19 cellular contexts compared by ENCODE assay signal in the genomic region with DNA sequence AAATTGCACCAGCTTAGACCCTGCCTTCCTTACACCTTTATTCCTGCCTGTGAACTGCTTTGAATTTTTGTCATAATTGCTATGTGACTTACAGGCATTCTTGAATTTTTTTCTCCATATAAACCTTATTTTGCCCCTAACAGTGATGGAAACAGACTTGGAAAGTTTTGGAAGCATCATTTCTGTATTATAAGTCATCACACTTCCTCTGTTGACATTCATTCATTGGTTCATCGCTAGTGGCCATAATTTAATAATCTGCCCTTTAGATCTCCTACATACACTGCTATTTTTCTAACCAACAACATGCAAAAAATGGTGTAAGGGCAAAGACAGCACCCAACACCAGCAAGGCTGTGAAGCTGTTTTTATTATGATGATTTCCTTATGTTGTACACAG.
"Had no signal": no experiment of that assay in that cellular context is flagged by ENCODE, and none has a peak within 500 bp of the region (broad histone marks: within the 10 kb centered on the region; RNA-seq: fewer than 3 reads in every experiment).

No MANE protein-coding gene starts in this region.

- H3K27ac ChIP-seq: coronary artery, esophagus squamous epithelium, heart right ventricle, neutrophil, upper lobe of left lung had no signal

- H3K9me3 Mint-ChIP-seq: activated CD4-positive, alpha-beta memory T cell treated with anti-CD3 and anti-CD28 coated beads, Interleukin-2, amount 10 ng/mL, durations not matched to agents 7 days and 5 days; memory B cell; natural killer cell treated with Interleukin-12 subunit alpha and Interleukin-12 subunit beta and Interleukin-15 and Interleukin-18, amount 100 ng/mL, for 72 hours had no signal

- H3K36me3 Mint-ChIP-seq: activated naive CD8-positive, alpha-beta T cell; memory B cell; natural killer cell treated with Interleukin-12 subunit alpha and Interleukin-12 subunit beta and Interleukin-15 and Interleukin-18, amount 100 ng/mL, for 72 hours had no signal

- H3K4me1 Mint-ChIP-seq: memory B cell had no signal

- DNase-seq: activated CD4-positive, alpha-beta memory T cell treated with anti-CD3 and anti-CD28 coated beads, Interleukin-2, amount 10 ng/mL, durations not matched to agents 7 days and 5 days; activated CD4-positive, alpha-beta T cell treated with anti-CD3 and anti-CD28 coated beads, Interleukin-2, amount 10 ng/mL, durations not matched to agents 24 days and 14 days; activated naive CD4-positive, alpha-beta T cell; endodermal cell; esophagus squamous epithelium; heart right ventricle; islet precursor cell; left colon; pancreas; right cardiac atrium; stimulated activated CD4-positive, alpha-beta T cell treated with anti-CD3 and anti-CD28 coated beads, Interleukin-4, amount 100 ng/mL, for 24 hours; stimulated activated naive CD8-positive, alpha-beta T cell treated with anti-CD3 and anti-CD28 coated beads, Interleukin-15, Interleukin-2, amounts not matched to agents 100 U/mL and 50 U/mL, for 24 hours; upper lobe of left lung had no signal

- H3K4me3 ChIP-seq: coronary artery, esophagus squamous epithelium, heart right ventricle, pancreas, upper lobe of left lung had no signal

- H3K27ac Mint-ChIP-seq: activated CD4-positive, alpha-beta memory T cell treated with anti-CD3 and anti-CD28 coated beads, Interleukin-2, amount 10 ng/mL, durations not matched to agents 7 days and 5 days; activated CD4-positive, alpha-beta T cell treated with anti-CD3 and anti-CD28 coated beads, Interleukin-2, amount 10 ng/mL, durations not matched to agents 24 days and 14 days; activated naive CD8-positive, alpha-beta T cell; endodermal cell; memory B cell; natural killer cell treated with Interleukin-12 subunit alpha and Interleukin-12 subunit beta and Interleukin-15 and Interleukin-18, amount 100 ng/mL, for 72 hours had no signal

- H3K9me3 ChIP-seq: esophagus squamous epithelium, heart right ventricle, neutrophil, pancreas, upper lobe of left lung had no signal

- H3K4me1 ChIP-seq: esophagus squamous epithelium, heart right ventricle, upper lobe of left lung had no signal

- FAIRE-seq: bronchial epithelial cell, pancreas had no signal

- H3K4me3 Mint-ChIP-seq: activated CD4-positive, alpha-beta memory T cell treated with anti-CD3 and anti-CD28 coated beads, Interleukin-2, amount 10 ng/mL, durations not matched to agents 7 days and 5 days; activated CD4-positive, alpha-beta T cell treated with anti-CD3 and anti-CD28 coated beads, Interleukin-2, amount 10 ng/mL, durations not matched to agents 24 days and 14 days; activated naive CD8-positive, alpha-beta T cell; endodermal cell; memory B cell; natural killer cell treated with Interleukin-12 subunit alpha and Interleukin-12 subunit beta and Interleukin-15 and Interleukin-18, amount 100 ng/mL, for 72 hours had no signal

- H3K36me3 ChIP-seq: esophagus squamous epithelium, heart right ventricle, neutrophil, pancreas, upper lobe of left lung had no signal
